ENCODE assay signal across 8 cellular contexts in genomic region chr2:74472086-74472944, GRCh38. TPM values are rescaled to one million over a fixed set of nuclear protein-coding genes. Genes with fewer than 3 reads are reported as not detected.
DNase-seq lines count a peak whose midpoint lies in the region; ATAC-seq and TF ChIP-seq lines count a peak whose summit lies in the region.

MRPL53 (minus strand) TSS chr2:74472680; CDS start chr2:74472660, 20 bp downstream.

- H3K9me3 Mint-ChIP-seq in T-helper 2 cell treated with Interferon-gamma antibody and Interleukin-4, amounts not matched to agents 5 μg/mL and 100 μg/mL, for 36 hours, result no peaks in the 10 kb centered on the region

- DNase-seq in NCI-H1694 treated with DMSO at 0.1 percent for 48 hours (lab: John Stamatoyannopoulos, UW) (peak; percentile 82), anterior cingulate cortex (lab: John Stamatoyannopoulos, UW) (peak; percentile 65 to 95 (median 89)), right cardiac atrium (peak; percentile 95 to 98 (median 98)), putamen (ENCODE audit: low spot score) (peak; percentile 95), uterus (peak; percentile 92 to 93)
- DNase-seq in T-helper 2 cell treated with Interferon-gamma antibody and Interleukin-4, amounts not matched to agents 5 μg/mL and 100 μg/mL, for 36 hours (ENCODE audit: low spot score), result peak; percentile 94

- peaks cover 15% of the 10 kb centered on the region for H3K4me1 Mint-ChIP-seq in T-helper 2 cell treated with Interferon-gamma antibody and Interleukin-4, amounts not matched to agents 5 μg/mL and 100 μg/mL, for 36 hours (ENCODE audit: low read depth)

- TF ChIP-seq POLR2A in GM15510 (IDR thresholded peaks at IDR 0.05; ENCODE audit: borderline replicate concordance, extremely low read depth, insufficient read length) (peak; percentile 93), uterus (IDR thresholded peaks at IDR 0.05) (peak; percentile 55 to 70)

- H3K27me3 Mint-ChIP-seq in T-helper 2 cell treated with Interferon-gamma antibody and Interleukin-4, amounts not matched to agents 5 μg/mL and 100 μg/mL, for 36 hours (ENCODE audit: low read depth), result no peaks in the 10 kb centered on the region

- ATAC-seq in HG02852 (IDR thresholded peaks at IDR 0.05; ENCODE audit: unreplicated experiment), result peak; percentile 83
- ATAC-seq in right cardiac atrium, result peak; percentile 95

- no peaks in the 10 kb centered on the region for H3K36me3 ChIP-seq in uterus

- under 1% methylated on average over 66 of the region's 66 CpGs for WGBS in right cardiac atrium

- H3K36me3 Mint-ChIP-seq in T-helper 2 cell treated with Interferon-gamma antibody and Interleukin-4, amounts not matched to agents 5 μg/mL and 100 μg/mL, for 36 hours (ENCODE audit: low read depth), result peaks cover 33% of the 10 kb centered on the region

- H3K4me3 Mint-ChIP-seq in T-helper 2 cell treated with Interferon-gamma antibody and Interleukin-4, amounts not matched to agents 5 μg/mL and 100 μg/mL, for 36 hours, result peak within 1 kb of the TSS; percentile 97

- no peaks in the 10 kb centered on the region for H3K27me3 ChIP-seq in right cardiac atrium (ENCODE audit: control insufficient read depth, insufficient read depth)
- no peaks in the 10 kb centered on the region for H3K27me3 ChIP-seq in uterus

- intact Hi-C loops in right cardiac atrium (cut with DNase I), result no loop called here
- intact Hi-C loops in uterus (cut with DNase I; ENCODE audit: low total_unique reads), result no loop called here

- H3K27ac Mint-ChIP-seq in T-helper 2 cell treated with Interferon-gamma antibody and Interleukin-4, amounts not matched to agents 5 μg/mL and 100 μg/mL, for 36 hours, result peak within 1 kb of the TSS; percentile 98

- peak within 1 kb of the TSS; percentile 83 for H3K27ac ChIP-seq in right cardiac atrium (ENCODE audit: low read length)
- peak within 1 kb of the TSS; percentile 77 to 82 for H3K27ac ChIP-seq in uterus

- H3K4me3 ChIP-seq in right cardiac atrium (ENCODE audit: low read length) (peak within 1 kb of the TSS; percentile 55), uterus (peak within 1 kb of the TSS; percentile 57 to 63)

- no peaks in the 10 kb centered on the region for H3K9me3 ChIP-seq in right cardiac atrium (ENCODE audit: control insufficient read depth, low read length)
- H3K9me3 ChIP-seq in uterus, result no peaks in the 10 kb centered on the region

- TF ChIP-seq CTCF in uterus (IDR thresholded peaks at IDR 0.05), result peak in 1 of 4 experiments; percentile 2

- H3K4me1 ChIP-seq in right cardiac atrium (ENCODE audit: control insufficient read depth, insufficient read depth, low read length) (peaks cover 4% of the 10 kb centered on the region), uterus (no peaks in the 10 kb centered on the region)

RNA-seq across cellular contexts. Expression of gene MRPL53, which starts in this region (rescaled TPM):
- total RNA-seq in right cardiac atrium (100 to 1,000 TPM; 116 to 157 (median 131) TPM), uterus (100 to 1,000 TPM in 1 of 4 donors, 10 to 100 TPM in 2, 1 to 10 TPM in 1; 8.8 to 101 (median 45.8) TPM)
- 107 TPM for polyA plus RNA-seq in right cardiac atrium

Comparison
In these comparisons a context has a peak if more than half of its experiments do, and no peak if none do; other contexts are left out.
1. Peak in every context shown above with its lines: DNase-seq, ATAC-seq, H3K4me3 ChIP-seq and H3K27ac ChIP-seq.